1 cellular context compared by ENCODE assay signal in genomic region chr14:100157548-100158232, GRCh38. TPM values are rescaled to one million over a fixed set of nuclear protein-coding genes. Genes with fewer than 3 reads are reported as not detected.
"Had no signal": no experiment of that assay in that cellular context is flagged by ENCODE, and none has a peak within 500 bp of the region (broad histone marks: within the 10 kb centered on the region; RNA-seq: fewer than 3 reads in every experiment).

No MANE protein-coding gene starts in this region.

RNA-seq across cellular contexts. Expression of gene DEGS2, which starts 1.8 kb away (rescaled TPM):
- total RNA-seq: left ventricle myocardium inferior had no signal
